ENCODE assay signal across 11 cellular contexts in genomic region chr3:112958749-112959560, GRCh38. TPM values are rescaled to one million over a fixed set of nuclear protein-coding genes. Genes with fewer than 3 reads are reported as not detected.
A peak's percentile ranks its signal among the peaks of the same experiment; 100 is the strongest.
DNase-seq lines count a peak whose midpoint lies in the region; ATAC-seq, FAIRE-seq and TF ChIP-seq lines count a peak whose summit lies in the region.
"Had no signal": no experiment of that assay in that cellular context is flagged by ENCODE, and none has a peak within 500 bp of the region (broad histone marks: within the 10 kb centered on the region; RNA-seq: fewer than 3 reads in every experiment).

No MANE protein-coding gene starts in this region.

- H3K9me3 ChIP-seq in CD4-positive, alpha-beta T cell (ENCODE audit: control insufficient read depth, low read length), result peaks cover 20% of the 10 kb centered on the region
- H3K9me3 ChIP-seq in GM12878 (replicated peaks; ENCODE audit: control insufficient read depth, insufficient read depth, low read length) (peaks cover 12% of the 10 kb centered on the region), colonic mucosa (no peaks in the 10 kb centered on the region)

- no peaks in the 10 kb centered on the region for H3K27me3 Mint-ChIP-seq in CD4-positive, alpha-beta T cell

- no peaks in the 10 kb centered on the region for H3K79me2 ChIP-seq in GM12878 (ENCODE audit: control insufficient read depth, insufficient read depth, low read length)

- peak overlapping the region; percentile 57 for H3K4me3 Mint-ChIP-seq in CD4-positive, alpha-beta T cell

- under 1% methylated on average over 6 of the region's 6 CpGs for WGBS in GM12878 (ENCODE audit: insufficient coverage, insufficient replicate concordance, low lambda C conversion rate, missing lambda C conversion rate)

- TF ChIP-seq POLR2A in GM12878 (IDR thresholded peaks at IDR 0.05; ENCODE audit: low read depth, low read length), result no peak

- peak; percentile 55 for ATAC-seq in CD4-positive, alpha-beta T cell (ENCODE audit: poor library complexity)
- peak; percentile 72 for ATAC-seq in GM18909 (IDR thresholded peaks at IDR 0.05; ENCODE audit: poor library complexity, unreplicated experiment)
- peak; percentile 63 for ATAC-seq in HG03196 (IDR thresholded peaks at IDR 0.05; ENCODE audit: unreplicated experiment)
- ATAC-seq in GM12878, result peak; percentile 78

- H3K36me3 ChIP-seq in GM12878 (ENCODE audit: control insufficient read depth in 2 of 2, insufficient read depth in 2 of 2, low read length in 1 of 2) (no peaks in the 10 kb centered on the region), colonic mucosa (no peaks in the 10 kb centered on the region)

- H2AFZ ChIP-seq in GM12878 (ENCODE audit: control insufficient read depth, low read depth, low read length), result peak overlapping the region; percentile 20

- no peak for TF ChIP-seq EP300 in GM12878 (IDR thresholded peaks at IDR 0.05; ENCODE audit: borderline replicate concordance in 1 of 2, control insufficient read depth in 1 of 2, low read depth in 2 of 2, low read length in 2 of 2)

- DNase-seq in CD4-positive, alpha-beta T cell, result no peak
- DNase-seq in GM12878 (ENCODE audit: low read depth, low spot score), result no peak
- no peak for DNase-seq in NAMALWA (ENCODE audit: low spot score)
- DNase-seq in COR-L47 (lab: John Stamatoyannopoulos, UW), result no peak
- no peak for DNase-seq in A172 (ENCODE audit: low spot score)
- DNase-seq in colonic mucosa, result no peak
- DNase-seq: islet precursor cell, retina had no signal

- H3K4me1 Mint-ChIP-seq in CD4-positive, alpha-beta T cell (ENCODE audit: low read depth), result peaks cover 48% of the 10 kb centered on the region

- FAIRE-seq in GM12878 (lab: Jason Lieb, UNC), result no peak

- CTCF ChIA-PET in CD4-positive, alpha-beta T cell (lab: Charles Lee), result interaction anchor here (0.9 kb wide), 1 partner anchor 11 kb away, joined by 3 read pairs; no protein-coding TSS in a partner anchor
- CTCF ChIA-PET in GM12878 (lab: Yijun Ruan, JAX), result interaction anchor here (0.8 to 1.5 kb wide), 3 partner anchors 21 to 34 kb away, joined by 3 to 6 read pairs (median 3); no protein-coding TSS in a partner anchor

- RAD21 ChIA-PET in GM12878 (lab: Charles Lee; ENCODE audit: unreplicated experiment), result no interaction called here

- in situ Hi-C loops in GM12878 (cut with MboI), result no loop called here

- BruUV-seq in GM12878 (replicated peaks; lab: Mats Ljungman, UMichigan), result no TSS peak

- peak overlapping the region; percentile 57 for H3K4me2 ChIP-seq in GM12878 (ENCODE audit: control insufficient read depth, insufficient read depth)

- H3K27ac Mint-ChIP-seq in CD4-positive, alpha-beta T cell, result peak overlapping the region; percentile 8

- TF ChIP-seq CTCF in CD4-positive, alpha-beta T cell (IDR thresholded peaks at IDR 0.05), result no peak
- TF ChIP-seq CTCF in GM12878 (IDR thresholded peaks at IDR 0.05 in 2 of 3, conservative IDR thresholded peaks at IDR 0.05 in 1 of 3; ENCODE audit: control insufficient read depth in 2 of 3, extremely low read depth in 1 of 3, insufficient read depth in 1 of 3, low read depth in 3 of 3, low read length in 3 of 3) (no peak), colonic mucosa (IDR thresholded peaks at IDR 0.05) (no peak)

- intact Hi-C loops in CD4-positive, alpha-beta T cell (cut with DNase I, micrococcal nuclease), result no loop called here
- intact Hi-C loops in GM12878 (cut with micrococcal nuclease; ENCODE audit: unreplicated experiment), result no loop called here
- intact Hi-C loops in colonic mucosa (cut with DNase I), result no loop called here

- H3K9me3 Mint-ChIP-seq in CD4-positive, alpha-beta T cell, result peaks cover 14% of the 10 kb centered on the region

- H3K9ac ChIP-seq in GM12878 (ENCODE audit: control insufficient read depth, insufficient read depth, low read length) (no peak overlapping the region), colonic mucosa (ENCODE audit: low read depth in 2 of 2, low read length in 2 of 2) (no peak overlapping the region)

- peaks cover 76% of the 10 kb centered on the region for H3K36me3 Mint-ChIP-seq in CD4-positive, alpha-beta T cell (ENCODE audit: low read depth)

- SMC1A ChIA-PET in GM12878 (lab: Charles Lee; ENCODE audit: uncharacterized antibody, unreplicated experiment), result interaction anchor here (0.9 to 1.9 kb wide), 8 partner anchors 13 to 224 kb away, joined by 3 to 4 read pairs (median 3); partner anchors contain the start of gene CD200R1

- no peak overlapping the region for H3K27ac ChIP-seq in CD4-positive, alpha-beta T cell (ENCODE audit: low read depth, low read length)
- H3K27ac ChIP-seq in GM12878 (ENCODE audit: control insufficient read depth, insufficient read depth) (peak overlapping the region; percentile 27; the same call in 1 of the 2 replicates), colonic mucosa (no peak overlapping the region)

- peaks cover 4% of the 10 kb centered on the region; the same call in 1 of the 2 replicates for H3K4me1 ChIP-seq in GM12878 (ENCODE audit: control insufficient read depth, insufficient read depth, low read length)
- no peaks in the 10 kb centered on the region for H3K4me1 ChIP-seq in colonic mucosa

- no peaks in the 10 kb centered on the region for H4K20me1 ChIP-seq in GM12878 (ENCODE audit: control insufficient read depth, insufficient read depth)

- no peak overlapping the region; the same call in 1 of the 2 replicates for H3K4me3 ChIP-seq in GM12878
- H3K4me3 ChIP-seq in colonic mucosa, result no peak overlapping the region

- H3K27me3 ChIP-seq in CD4-positive, alpha-beta T cell (ENCODE audit: control insufficient read depth, insufficient read depth, low read length), result no peaks in the 10 kb centered on the region
- no peaks in the 10 kb centered on the region for H3K27me3 ChIP-seq in GM12878 (replicated peaks in 1 of 2; ENCODE audit: control insufficient read depth in 2 of 2, insufficient read depth in 2 of 2, low read length in 1 of 2)
- no peaks in the 10 kb centered on the region for H3K27me3 ChIP-seq in colonic mucosa

- POLR2A ChIA-PET in CD4-positive, alpha-beta T cell (lab: Charles Lee), result interaction anchor here (1.8 kb wide), 1 partner anchor 16 kb away, joined by 5 read pairs; the partner anchor contains the start of gene CD200R1
- POLR2A ChIA-PET in GM12878 (lab: Charles Lee), result interaction anchor here (0.6 kb wide), 1 partner anchor 14 kb away, joined by 3 read pairs; no protein-coding TSS in a partner anchor

- no peak for TF ChIP-seq RAD21 in GM12878 (IDR thresholded peaks at IDR 0.05; ENCODE audit: insufficient read depth, low read depth, low read length)

TF ChIP-seq in GM12878, 131 proteins besides CTCF, POLR2A, EP300 and RAD21 (continues in another document):
- TF ChIP-seq NR2C1 (IDR thresholded peaks at IDR 0.05), result no peak
- TF ChIP-seq SPI1 (IDR thresholded peaks at IDR 0.05; ENCODE audit: borderline replicate concordance, insufficient read depth, low read depth, low read length), result no peak
- peak; percentile 33; the same call in 1 of the 2 replicates for TF ChIP-seq JUNB (IDR thresholded peaks at IDR 0.05)
- 0 out of 2 replicates have a peak, but pooled peaks have one; percentile 38 for TF ChIP-seq ZNF24 (IDR thresholded peaks at IDR 0.05)
- peak; percentile 67; the same call in 1 of the 2 replicates for TF ChIP-seq FOXM1 (IDR thresholded peaks at IDR 0.05; ENCODE audit: low read depth, low read length)
- TF ChIP-seq MEF2A (IDR thresholded peaks at IDR 0.05; ENCODE audit: insufficient read depth, low read depth, low read length), result peak; percentile 44; the same call in 1 of the 2 replicates
- TF ChIP-seq ESRRA (IDR thresholded peaks at IDR 0.05; ENCODE audit: low read length), result no peak
- TF ChIP-seq POLR2AphosphoS2 (IDR thresholded peaks at IDR 0.05; ENCODE audit: low read depth, low read length), result no peak

RNA-seq across cellular contexts. Expression of gene CD200R1, which starts 15.9 kb away (rescaled TPM):
- total RNA-seq in CD4-positive, alpha-beta T cell, result 1 to 10 TPM; 4.0 to 4.7 TPM
- 0.17 and 0.21 TPM in 2 replicates for total RNA-seq in GM12878 (2013; cell fraction: nucleolus; rRNA removed)
- total RNA-seq in GM12878 (2014; rRNA removed) (0.73 and 0.82 TPM in 2 replicates), GM12878 (2014; rRNA removed; fragmentation: Illumina TruSeq; extraction: Trizol) (0.88 and 0.98 TPM in 2 replicates), GM12878 (2021) (0.87 and 0.90 TPM in 2 replicates), colonic mucosa (1 to 10 TPM in 1 of 2 donors, under 1 TPM in 1; 0.84 to 1.1 TPM)
- polyA plus RNA-seq in GM12878 (2011; ENCODE audit: low read depth), result 1.4 TPM
- polyA plus RNA-seq in GM12878 (2011; rRNA removed) (0.12 and 0.15 TPM in 2 replicates), GM12878 (2014; fragmentation: Illumina TruSeq; extraction: Trizol) (0.81 and 0.98 TPM in 2 replicates), GM12878 (2014; fragmentation: Nextera tagmentation; extraction: Ambion mirVana) (under 1 TPM; 0.90 to 0.93 TPM), GM12878 (2014; rRNA removed) (0.60 and 1.1 TPM in 2 replicates), GM12878 (2016; fragmentation: Nextera tagmentation; extraction: Ambion mirVana) (under 1 TPM; 0.55 to 0.59 TPM)
- 0.03 and 0.07 TPM in 2 replicates for polyA plus RNA-seq in GM12878 (2011; cell fraction: cytosol; rRNA removed)
- polyA plus RNA-seq in GM12878 (2011; cell fraction: nucleus; rRNA removed), result 0.25 and 0.28 TPM in 2 replicates
- 1.8 and 3.4 TPM in 2 replicates for polyA plus RNA-seq in GM12878 (2012)
- polyA minus RNA-seq in GM12878 (2011; rRNA and poly(A)+ RNA removed), result 0.15 and 0.31 TPM in 2 replicates
- not detected in 2 replicates for polyA minus RNA-seq in GM12878 (2011; cell fraction: cytosol; rRNA and poly(A)+ RNA removed)
- polyA minus RNA-seq in GM12878 (2011; cell fraction: nucleus; rRNA and poly(A)+ RNA removed), result 0.12 TPM in 1 of 2 replicates, not detected in the other
- total RNA-seq in A172 (2014; rRNA removed; shearing (Covaris generic)), result 1.2 TPM in 1 of 2 replicates, not detected in the other
- total RNA-seq: LHCN-M2 had no signal

RNA-seq across cellular contexts. Expression of gene GTPBP8, which starts 31.8 kb away (rescaled TPM):
- total RNA-seq in CD4-positive, alpha-beta T cell, result 10 to 100 TPM; 27.0 to 30.3 TPM
- total RNA-seq in GM12878 (2013; cell fraction: nucleolus; rRNA removed), result 14.4 and 17.4 TPM in 2 replicates
- total RNA-seq in GM12878 (2014; rRNA removed) (16.8 and 25.6 TPM in 2 replicates), GM12878 (2014; rRNA removed; fragmentation: Illumina TruSeq; extraction: Trizol) (12.7 and 13.6 TPM in 2 replicates), GM12878 (2021) (10.8 and 14.0 TPM in 2 replicates), colonic mucosa (10 to 100 TPM; 17.0 to 17.2 TPM)
- polyA plus RNA-seq in GM12878 (2011; ENCODE audit: low read depth), result 6.0 TPM
- polyA plus RNA-seq in GM12878 (2011; rRNA removed) (15.3 and 22.6 TPM in 2 replicates), GM12878 (2014; fragmentation: Illumina TruSeq; extraction: Trizol) (10.3 and 11.9 TPM in 2 replicates), GM12878 (2014; fragmentation: Nextera tagmentation; extraction: Ambion mirVana) (10 to 100 TPM; 18.8 to 29.0 TPM), GM12878 (2014; rRNA removed) (15.3 and 20.3 TPM in 2 replicates), GM12878 (2016; fragmentation: Nextera tagmentation; extraction: Ambion mirVana) (10 to 100 TPM; 13.6 to 19.0 TPM)
- polyA plus RNA-seq in GM12878 (2011; cell fraction: cytosol; rRNA removed), result 23.9 and 32.5 TPM in 2 replicates
- 12.3 and 19.7 TPM in 2 replicates for polyA plus RNA-seq in GM12878 (2011; cell fraction: nucleus; rRNA removed)
- polyA plus RNA-seq in GM12878 (2012), result 11.9 and 12.3 TPM in 2 replicates
- 6.5 and 16.8 TPM in 2 replicates for polyA minus RNA-seq in GM12878 (2011; rRNA and poly(A)+ RNA removed)
- 6.8 and 8.3 TPM in 2 replicates for polyA minus RNA-seq in GM12878 (2011; cell fraction: cytosol; rRNA and poly(A)+ RNA removed)
- 10.2 and 23.1 TPM in 2 replicates for polyA minus RNA-seq in GM12878 (2011; cell fraction: nucleus; rRNA and poly(A)+ RNA removed)
- total RNA-seq in A172 (2014; rRNA removed; shearing (Covaris generic)), result 25.8 and 26.3 TPM in 2 replicates
